1 cellular context compared by ENCODE assay signal in the genomic region with DNA sequence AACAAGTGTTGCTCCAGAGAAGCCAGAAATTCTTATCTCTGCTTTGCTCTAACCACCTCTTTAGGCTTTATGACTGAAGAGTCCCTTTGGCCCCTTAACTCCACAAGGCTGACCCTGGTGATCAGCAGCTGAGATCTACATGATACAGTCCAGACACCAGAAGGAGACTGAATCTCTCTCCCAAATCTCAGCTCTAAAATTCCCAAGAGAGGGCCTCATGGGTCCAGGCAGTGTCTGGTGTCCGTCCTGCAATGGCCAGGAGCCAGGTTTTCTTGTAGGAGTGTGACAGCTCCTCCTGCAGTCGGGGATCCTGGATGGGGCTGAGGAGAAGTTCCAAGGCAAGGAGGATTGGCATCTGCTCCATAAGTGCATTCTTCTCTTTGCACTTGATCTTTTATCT.
TF ChIP-seq lines count a peak whose summit lies in the region.

No MANE protein-coding gene starts in this region.

TF ChIP-seq in HepG2, 621 proteins besides CTCF, POLR2A, EP300 and RAD21 (continued from another document):
- TF ChIP-seq, protein P1, sequence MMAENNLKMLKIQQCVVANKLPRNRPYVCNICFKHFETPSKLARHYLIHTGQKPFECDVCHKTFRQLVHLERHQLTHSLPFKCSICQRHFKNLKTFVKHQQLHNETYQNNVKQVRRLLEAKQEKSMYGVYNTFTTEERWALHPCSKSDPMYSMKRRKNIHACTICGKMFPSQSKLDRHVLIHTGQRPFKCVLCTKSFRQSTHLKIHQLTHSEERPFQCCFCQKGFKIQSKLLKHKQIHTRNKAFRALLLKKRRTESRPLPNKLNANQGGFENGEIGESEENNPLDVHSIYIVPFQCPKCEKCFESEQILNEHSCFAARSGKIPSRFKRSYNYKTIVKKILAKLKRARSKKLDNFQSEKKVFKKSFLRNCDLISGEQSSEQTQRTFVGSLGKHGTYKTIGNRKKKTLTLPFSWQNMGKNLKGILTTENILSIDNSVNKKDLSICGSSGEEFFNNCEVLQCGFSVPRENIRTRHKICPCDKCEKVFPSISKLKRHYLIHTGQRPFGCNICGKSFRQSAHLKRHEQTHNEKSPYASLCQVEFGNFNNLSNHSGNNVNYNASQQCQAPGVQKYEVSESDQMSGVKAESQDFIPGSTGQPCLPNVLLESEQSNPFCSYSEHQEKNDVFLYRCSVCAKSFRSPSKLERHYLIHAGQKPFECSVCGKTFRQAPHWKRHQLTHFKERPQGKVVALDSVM (CRISPR knock-in tag; IDR thresholded peaks at IDR 0.05) = 0 out of 2 replicates have a peak, but pooled peaks have one; percentile 6
